Comparison of ENCODE assay signal across 8 cellular contexts in the genomic region with DNA sequence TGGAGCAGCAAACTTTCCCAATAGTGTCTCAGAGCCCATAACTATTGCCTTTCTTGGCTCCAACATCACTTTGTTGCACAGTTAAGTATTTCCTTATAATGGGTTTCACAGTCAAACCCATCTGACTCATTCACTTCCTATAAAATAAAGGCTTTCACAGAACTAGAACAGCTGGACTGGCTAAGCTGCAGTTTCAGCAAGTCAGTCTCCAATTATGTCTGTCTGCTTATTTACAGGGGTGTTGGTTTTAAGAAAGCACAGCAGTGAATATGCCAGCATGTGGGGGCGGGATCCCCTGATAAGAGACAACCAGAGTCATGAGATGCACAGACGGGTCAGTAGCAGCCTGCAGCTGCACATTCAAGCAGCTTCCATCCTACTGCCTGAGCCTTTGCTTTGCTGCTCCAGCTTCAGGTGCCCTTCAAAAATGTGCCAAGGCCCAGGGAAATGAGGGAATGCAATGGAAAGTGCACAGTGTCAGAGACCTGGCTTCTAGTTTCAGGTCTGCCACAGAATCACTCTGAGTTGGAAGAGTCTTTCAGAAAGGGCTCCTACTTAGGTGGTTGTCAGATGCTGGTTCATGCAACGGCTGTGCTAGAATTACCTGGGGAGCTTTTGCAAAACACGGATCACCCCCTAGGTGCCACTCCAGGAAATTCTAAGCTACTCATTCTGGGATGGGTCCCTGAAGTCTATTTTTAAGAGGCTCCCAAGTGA. TPM values are rescaled to one million over a fixed set of nuclear protein-coding genes. Genes with fewer than 3 reads are reported as not detected.
A peak's percentile ranks its signal among the peaks of the same experiment; 100 is the strongest.
DNase-seq lines count a peak whose midpoint lies in the region; ATAC-seq and TF ChIP-seq lines count a peak whose summit lies in the region.

No MANE protein-coding gene starts in this region.

- H3K36me3 Mint-ChIP-seq in Calu3 (ENCODE audit: insufficient read depth, unreplicated experiment) (peaks cover 19% of the 10 kb centered on the region), glutamatergic neuron (ENCODE audit: unreplicated experiment) (peaks cover 9% of the 10 kb centered on the region)
- peaks cover 98% of the 10 kb centered on the region for H3K36me3 Mint-ChIP-seq in effector memory CD8-positive, alpha-beta T cell (ENCODE audit: insufficient read depth)

- intact Hi-C loops in Calu3 (cut with micrococcal nuclease; ENCODE audit: unreplicated experiment) = no loop called here

- DNase-seq in Calu3 = peak; percentile 11
- peak; percentile 48 for DNase-seq in NCI-H69 (lab: John Stamatoyannopoulos, UW)
- no peak for DNase-seq in effector memory CD8-positive, alpha-beta T cell
- peak; percentile 81 for DNase-seq in non-pigmented ciliary epithelial cell (ENCODE audit: low read depth)
- DNase-seq in NCI-H2081 treated with DMSO at 0.1 percent for 48 hours (lab: John Stamatoyannopoulos, UW) = no peak
- no peak for DNase-seq in inferior parietal cortex (ENCODE audit: extremely low spot score)
- no peak for DNase-seq in glutamatergic neuron

- H3K9me3 Mint-ChIP-seq in Calu3 (ENCODE audit: low read depth, unreplicated experiment) = no peaks in the 10 kb centered on the region
- no peaks in the 10 kb centered on the region for H3K9me3 Mint-ChIP-seq in effector memory CD8-positive, alpha-beta T cell
- no peaks in the 10 kb centered on the region for H3K9me3 Mint-ChIP-seq in glutamatergic neuron (ENCODE audit: unreplicated experiment)

- H3K27ac Mint-ChIP-seq in Calu3 (ENCODE audit: unreplicated experiment) = peak overlapping the region; percentile 42
- peak overlapping the region; percentile 68 to 79 for H3K27ac Mint-ChIP-seq in effector memory CD8-positive, alpha-beta T cell
- no peak overlapping the region for H3K27ac Mint-ChIP-seq in glutamatergic neuron (ENCODE audit: unreplicated experiment)

- BruUV-seq in Calu3 (replicated peaks; lab: Mats Ljungman, UMichigan) = no TSS peak

- H3K27me3 Mint-ChIP-seq in Calu3 (ENCODE audit: unreplicated experiment) (no peaks in the 10 kb centered on the region), glutamatergic neuron (ENCODE audit: unreplicated experiment) (peaks cover 2% of the 10 kb centered on the region)
- no peaks in the 10 kb centered on the region for H3K27me3 Mint-ChIP-seq in effector memory CD8-positive, alpha-beta T cell

- no peak for ATAC-seq in effector memory CD8-positive, alpha-beta T cell (replicated peaks)
- no peak for ATAC-seq in HG03280 (IDR thresholded peaks at IDR 0.05; ENCODE audit: unreplicated experiment)

- H3K4me3 Mint-ChIP-seq in Calu3 (ENCODE audit: low read depth, unreplicated experiment) (no peak overlapping the region), glutamatergic neuron (ENCODE audit: unreplicated experiment) (no peak overlapping the region)
- no peak overlapping the region for H3K4me3 Mint-ChIP-seq in effector memory CD8-positive, alpha-beta T cell

- H3K4me1 Mint-ChIP-seq in Calu3 (ENCODE audit: low read depth, unreplicated experiment) (peaks cover 39% of the 10 kb centered on the region), glutamatergic neuron (ENCODE audit: low read depth, unreplicated experiment) (peaks cover 7% of the 10 kb centered on the region)
- peaks cover 3 to 20% of the 10 kb centered on the region in 2 donors for H3K4me1 Mint-ChIP-seq in effector memory CD8-positive, alpha-beta T cell (ENCODE audit: low read depth in 2 of 2)

- no peak for TF ChIP-seq CTCF in Calu3 (IDR thresholded peaks at IDR 0.05; ENCODE audit: unreplicated experiment)
- no peak for TF ChIP-seq CTCF in glutamatergic neuron (IDR thresholded peaks at IDR 0.05; ENCODE audit: partially characterized antibody, unreplicated experiment)

- CTCF ChIA-PET in Calu3 (lab: Charles Lee) = interaction anchor here (0.5 to 2.4 kb wide), 7 partner anchors 9 to 323 kb away, joined by 3 to 7 read pairs (median 5); no protein-coding TSS in a partner anchor

RNA-seq across cellular contexts. Expression of gene RNF19B, which starts 24.8 kb away (rescaled TPM):
- total RNA-seq in Calu3 (2022) (21.5 and 23.2 TPM in 2 replicates), glutamatergic neuron (ENCODE audit: unreplicated experiment) (18.7 TPM)

RNA-seq across cellular contexts. Expression of gene TMEM54, which starts 38.6 kb away (rescaled TPM):
- total RNA-seq in Calu3 (2022) = 95.9 and 117 TPM in 2 replicates
- total RNA-seq in glutamatergic neuron (ENCODE audit: unreplicated experiment) = 9.9 TPM

RNA-seq across cellular contexts. Expression of gene HPCA, which starts 53.5 kb away (rescaled TPM):
- total RNA-seq in Calu3 (2022) (not detected in 2 replicates), glutamatergic neuron (ENCODE audit: unreplicated experiment) (156 TPM)

Comparison
In these comparisons a context has a peak if more than half of its experiments do, and no peak if none do; other contexts are left out.
1. DNase-seq: peak in Calu3 (single experiment), NCI-H69 (single experiment) and non-pigmented ciliary epithelial cell (single experiment); none in effector memory CD8-positive, alpha-beta T cell (0 of 3), NCI-H2081 treated with DMSO at 0.1 percent for 48 hours (single experiment), inferior parietal cortex (single experiment) and glutamatergic neuron (single experiment).
2. RNA of gene HPCA, which starts 53.5 kb away (total RNA-seq): 156 TPM in glutamatergic neuron (single experiment); not detected in Calu3; every median in the first group is over 100 times any median in the second.